ENCODE assay signal across 1 cellular context in genomic region chr2:237692601-237693079, GRCh38.
TF ChIP-seq lines count a peak whose summit lies in the region.

No MANE protein-coding gene starts in this region.

TF ChIP-seq in HepG2, 621 proteins besides CTCF, POLR2A, EP300 and RAD21 (continued from another document and continues in another):
- TF ChIP-seq LRRFIP1 (CRISPR knock-in tag; conservative IDR thresholded peaks at IDR 0.05), result no peak
- no peak for TF ChIP-seq ZNF207 (IDR thresholded peaks at IDR 0.05; ENCODE audit: borderline replicate concordance)
- TF ChIP-seq CEBPZ (IDR thresholded peaks at IDR 0.05; ENCODE audit: low read length), result no peak
- no peak for TF ChIP-seq IKZF4 (CRISPR knock-in tag; IDR thresholded peaks at IDR 0.05; ENCODE audit: borderline replicate concordance, low read depth, not compliant biosample characterization)
- no peak; the same call in none of the 2 replicates for TF ChIP-seq UBTF (CRISPR knock-in tag; IDR thresholded peaks at IDR 0.05)
- no peak for TF ChIP-seq ZNF30 (CRISPR knock-in tag; IDR thresholded peaks at IDR 0.05)
- TF ChIP-seq CCDC6 (CRISPR knock-in tag; IDR thresholded peaks at IDR 0.05), result peak; percentile 60; the same call in 1 of the 2 replicates
- TF ChIP-seq DDIT3 (CRISPR knock-in tag; IDR thresholded peaks at IDR 0.05), result no peak
- TF ChIP-seq NBN (conservative IDR thresholded peaks at IDR 0.05), result no peak
- no peak for TF ChIP-seq RELA (CRISPR knock-in tag; IDR thresholded peaks at IDR 0.05)
- no peak for TF ChIP-seq HOXA7 (CRISPR knock-in tag; IDR thresholded peaks at IDR 0.05)
- TF ChIP-seq NFKBIZ (CRISPR knock-in tag; IDR thresholded peaks at IDR 0.05), result no peak
- no peak for TF ChIP-seq TBP (CRISPR knock-in tag; IDR thresholded peaks at IDR 0.05)
- no peak for TF ChIP-seq NR2F1 (CRISPR knock-in tag; IDR thresholded peaks at IDR 0.05)
- no peak for TF ChIP-seq HIC2 (CRISPR knock-in tag; IDR thresholded peaks at IDR 0.05; ENCODE audit: low read depth)
- TF ChIP-seq ZNF709 (CRISPR knock-in tag; IDR thresholded peaks at IDR 0.05), result no peak; the same call in 1 of the 2 replicates
- TF ChIP-seq KDM6A (CRISPR knock-in tag; IDR thresholded peaks at IDR 0.05; ENCODE audit: low read depth), result no peak
- no peak for TF ChIP-seq TRAFD1 (CRISPR knock-in tag; IDR thresholded peaks at IDR 0.05; ENCODE audit: borderline replicate concordance)
- no peak for TF ChIP-seq ZNF746 (CRISPR knock-in tag; IDR thresholded peaks at IDR 0.05)
- TF ChIP-seq ZNF841 (CRISPR knock-in tag; IDR thresholded peaks at IDR 0.05; ENCODE audit: borderline replicate concordance), result no peak
- TF ChIP-seq ADNP (CRISPR knock-in tag; IDR thresholded peaks at IDR 0.05), result no peak
- no peak for TF ChIP-seq ZNF18 (CRISPR knock-in tag; IDR thresholded peaks at IDR 0.05; ENCODE audit: insufficient replicate concordance)
- TF ChIP-seq ZSCAN29 (CRISPR knock-in tag; conservative IDR thresholded peaks at IDR 0.05), result no peak
- TF ChIP-seq ZNF549 (CRISPR knock-in tag; IDR thresholded peaks at IDR 0.05), result no peak
- no peak for TF ChIP-seq DRAP1 (CRISPR knock-in tag; IDR thresholded peaks at IDR 0.05)
- TF ChIP-seq NONO (IDR thresholded peaks at IDR 0.05), result no peak
- 0 out of 2 replicates have a peak, but pooled peaks have one; percentile 24 for TF ChIP-seq NONO (CRISPR knock-in tag; conservative IDR thresholded peaks at IDR 0.05)
- no peak for TF ChIP-seq ZNF773 (CRISPR knock-in tag; IDR thresholded peaks at IDR 0.05; ENCODE audit: borderline replicate concordance)
- 0 out of 2 replicates have a peak, but pooled peaks have one; percentile 15 for TF ChIP-seq GFI1 (CRISPR knock-in tag; IDR thresholded peaks at IDR 0.05; ENCODE audit: borderline replicate concordance)
- TF ChIP-seq PAF1 (CRISPR knock-in tag; IDR thresholded peaks at IDR 0.05), result no peak
- peak; percentile 74; the same call in 1 of the 2 replicates for TF ChIP-seq CAMTA2 (CRISPR knock-in tag; IDR thresholded peaks at IDR 0.05; ENCODE audit: borderline replicate concordance)
- TF ChIP-seq NFIC (IDR thresholded peaks at IDR 0.05; ENCODE audit: low read length), result no peak
- no peak for TF ChIP-seq POLR2AphosphoS5 (IDR thresholded peaks at IDR 0.05; ENCODE audit: low read depth, low read length)
- no peak for TF ChIP-seq THYN1 (CRISPR knock-in tag; IDR thresholded peaks at IDR 0.05; ENCODE audit: borderline replicate concordance, low read depth)
- no peak for TF ChIP-seq MATR3 (CRISPR knock-in tag; IDR thresholded peaks at IDR 0.05)
- TF ChIP-seq MXD4 (CRISPR knock-in tag; IDR thresholded peaks at IDR 0.05), result peak; percentile 52; the same call in 1 of the 2 replicates
- no peak for TF ChIP-seq DZIP1 (CRISPR knock-in tag; IDR thresholded peaks at IDR 0.05)
- TF ChIP-seq ETS1 (CRISPR knock-in tag; IDR thresholded peaks at IDR 0.05), result no peak
- no peak for TF ChIP-seq SP2 (CRISPR knock-in tag; IDR thresholded peaks at IDR 0.05)
- 0 out of 2 replicates have a peak, but pooled peaks have one; percentile 68 for TF ChIP-seq ZNF337 (CRISPR knock-in tag; IDR thresholded peaks at IDR 0.05; ENCODE audit: borderline replicate concordance, low read depth)
- no peak for TF ChIP-seq MZF1 (CRISPR knock-in tag; IDR thresholded peaks at IDR 0.05; ENCODE audit: borderline replicate concordance)
- TF ChIP-seq ZNF772 (CRISPR knock-in tag; IDR thresholded peaks at IDR 0.05), result no peak
- TF ChIP-seq ATM (IDR thresholded peaks at IDR 0.05; ENCODE audit: borderline replicate concordance), result no peak
- no peak for TF ChIP-seq ZNF530 (CRISPR knock-in tag; IDR thresholded peaks at IDR 0.05; ENCODE audit: low read depth)
- no peak for TF ChIP-seq ZUFSP (CRISPR knock-in tag; IDR thresholded peaks at IDR 0.05; ENCODE audit: borderline replicate concordance)
